Comparison of ENCODE assay signal across 8 cellular contexts in genomic region chr4:7192252-7193039, GRCh38. TPM values are rescaled to one million over a fixed set of nuclear protein-coding genes. Genes with fewer than 3 reads are reported as not detected.
DNase-seq lines count a peak whose midpoint lies in the region; ATAC-seq and TF ChIP-seq lines count a peak whose summit lies in the region.

Gene SORCS2, plus strand, starts transcription at chr4:7192538.

- peak; percentile 60 for ATAC-seq in GM18505 (IDR thresholded peaks at IDR 0.05; ENCODE audit: unreplicated experiment)
- ATAC-seq in GM21576 (IDR thresholded peaks at IDR 0.05; ENCODE audit: unreplicated experiment) = no peak

- DNase-seq in A673 (ENCODE audit: low spot score) (peak; percentile 77), NCI-H1105 (lab: John Stamatoyannopoulos, UW) (peak; percentile 55), lung microvascular endothelial cell (ENCODE audit: low read depth in 2 of 2) (peak; percentile 53 to 70)
- peak; percentile 36 for DNase-seq in activated CD4-positive, alpha-beta T cell treated with anti-CD3 and anti-CD28 coated beads, Interleukin-2, amount 10 ng/mL, durations not matched to agents 7 days and 5 days
- DNase-seq in stimulated activated CD4-positive, alpha-beta T cell treated with anti-CD3 and anti-CD28 coated beads, Interleukin-4, amount 100 ng/mL, for 48 hours (ENCODE audit: low read depth in 2 of 2) = peak; percentile 33 to 43

- peak within 1 kb of the TSS; percentile 25 for H3K4me3 ChIP-seq in A673 (ENCODE audit: low read depth, low read length, poor library complexity, severe bottlenecking)
- peak within 1 kb of the TSS; percentile 43 for H3K4me3 ChIP-seq in ectodermal cell (ENCODE audit: insufficient read depth, low read depth, low read length)

- no peaks in the 10 kb centered on the region for H3K36me3 Mint-ChIP-seq in activated CD4-positive, alpha-beta T cell treated with anti-CD3 and anti-CD28 coated beads, Interleukin-2, amount 10 ng/mL, durations not matched to agents 7 days and 5 days (ENCODE audit: low read depth)

- no peaks in the 10 kb centered on the region for H3K4me1 Mint-ChIP-seq in activated CD4-positive, alpha-beta T cell treated with anti-CD3 and anti-CD28 coated beads, Interleukin-2, amount 10 ng/mL, durations not matched to agents 7 days and 5 days

- CTCF ChIA-PET in A673 (lab: Charles Lee) = interaction anchor here (0.6 to 0.9 kb wide), 3 partner anchors 108 to 528 kb away, joined by 3 to 4 read pairs (median 4); no protein-coding TSS in a partner anchor
- CTCF ChIA-PET in activated CD4-positive, alpha-beta T cell treated with anti-CD3 and anti-CD28 coated beads, Interleukin-2, amount 10 ng/mL, durations not matched to agents 7 days and 5 days (lab: Charles Lee) = interaction anchor here (1.3 kb wide), 1 partner anchor 777 kb away, joined by 3 read pairs; no protein-coding TSS in a partner anchor

- peaks cover 37% of the 10 kb centered on the region for H3K27me3 Mint-ChIP-seq in activated CD4-positive, alpha-beta T cell treated with anti-CD3 and anti-CD28 coated beads, Interleukin-2, amount 10 ng/mL, durations not matched to agents 7 days and 5 days

- peak within 1 kb of the TSS; percentile 56 for H3K4me3 Mint-ChIP-seq in activated CD4-positive, alpha-beta T cell treated with anti-CD3 and anti-CD28 coated beads, Interleukin-2, amount 10 ng/mL, durations not matched to agents 7 days and 5 days

- POLR2A ChIA-PET in A673 (lab: Charles Lee; ENCODE audit: low non-redundant PET) = no interaction called here
- POLR2A ChIA-PET in activated CD4-positive, alpha-beta T cell treated with anti-CD3 and anti-CD28 coated beads, Interleukin-2, amount 10 ng/mL, durations not matched to agents 7 days and 5 days (lab: Charles Lee) = no interaction called here

- H3K36me3 ChIP-seq in A673 (ENCODE audit: insufficient read depth, low read length, poor library complexity, severe bottlenecking) (no peaks in the 10 kb centered on the region), ectodermal cell (ENCODE audit: control insufficient read depth, insufficient read depth, low read length) (no peaks in the 10 kb centered on the region)

- H3K4me1 ChIP-seq in A673 (ENCODE audit: insufficient read depth, low read length, poor library complexity, severe bottlenecking) = peaks cover 12% of the 10 kb centered on the region
- peaks cover 15% of the 10 kb centered on the region for H3K4me1 ChIP-seq in ectodermal cell (ENCODE audit: control insufficient read depth, insufficient read depth, low read length)

- H3K9me3 Mint-ChIP-seq in activated CD4-positive, alpha-beta T cell treated with anti-CD3 and anti-CD28 coated beads, Interleukin-2, amount 10 ng/mL, durations not matched to agents 7 days and 5 days = no peaks in the 10 kb centered on the region

- BruUV-seq in A673 (replicated peaks; lab: Mats Ljungman, UMichigan) = no TSS peak

- peak; percentile 54 for TF ChIP-seq CTCF in A673 (conservative IDR thresholded peaks at IDR 0.05; ENCODE audit: low read depth, low read length)

- no peak within 1 kb of the TSS for H3K27ac Mint-ChIP-seq in activated CD4-positive, alpha-beta T cell treated with anti-CD3 and anti-CD28 coated beads, Interleukin-2, amount 10 ng/mL, durations not matched to agents 7 days and 5 days

- H3K27me3 ChIP-seq in A673 (replicated peaks; ENCODE audit: insufficient read depth, low read depth, low read length, poor library complexity) (peaks cover 89% of the 10 kb centered on the region), ectodermal cell (ENCODE audit: control insufficient read depth, insufficient read depth, low read length, poor library complexity, severe bottlenecking) (peaks cover 66% of the 10 kb centered on the region)

- 0 to 1% methylated on average over 119 of the region's 119 CpGs for WGBS in ectodermal cell, 2 experiments

- no peak within 1 kb of the TSS for H3K27ac ChIP-seq in A673 (ENCODE audit: low read depth, low read length, poor library complexity, severe bottlenecking)
- H3K27ac ChIP-seq in ectodermal cell (ENCODE audit: insufficient read depth, low read depth, low read length, poor library complexity, severe bottlenecking) = no peak within 1 kb of the TSS

- intact Hi-C loops in A673 (cut with micrococcal nuclease; ENCODE audit: unreplicated experiment) = loop anchor here (1.0 to 5.0 kb wide), 3 partner anchors 104 to 527 kb away; no protein-coding TSS in a partner anchor

- no peak for TF ChIP-seq POLR2A in GM18505 (IDR thresholded peaks at IDR 0.05; ENCODE audit: borderline replicate concordance, extremely low read depth, insufficient read depth, insufficient read length)

- H3K9me3 ChIP-seq in A673 (ENCODE audit: low read depth, low read length, poor library complexity, severe bottlenecking) = no peaks in the 10 kb centered on the region
- no peaks in the 10 kb centered on the region for H3K9me3 ChIP-seq in ectodermal cell (ENCODE audit: control insufficient read depth, low read length)

RNA-seq across cellular contexts. Expression of gene SORCS2, which starts in this region (rescaled TPM):
- total RNA-seq in A673 (2021) = 0.04 and 0.06 TPM in 2 replicates
- total RNA-seq in activated CD4-positive, alpha-beta T cell treated with anti-CD3 and anti-CD28 coated beads, Interleukin-2, amount 10 ng/mL, durations not matched to agents 7 days and 5 days = not detected
- polyA plus RNA-seq in ectodermal cell (2013, experiment 1 of 4) = 6.7 TPM
- 14.6 TPM for polyA plus RNA-seq in ectodermal cell (2013, experiment 2 of 4)
- polyA plus RNA-seq in ectodermal cell (2013, experiment 3 of 4) = 7.1 TPM
- polyA plus RNA-seq in ectodermal cell (2013, experiment 4 of 4) = 9.0 TPM
- total RNA-seq in lung microvascular endothelial cell = under 0.01 TPM in 2 replicates

Comparison
In these comparisons a context has a peak if more than half of its experiments do, and no peak if none do; other contexts are left out.
1. Peak in DNase-seq and H3K4me3 ChIP-seq in A673; RNA of the gene not detected or under 1 TPM.
2. Peak in DNase-seq in activated CD4-positive, alpha-beta T cell treated with anti-CD3 and anti-CD28 coated beads, Interleukin-2, amount 10 ng/mL, durations not matched to agents 7 days and 5 days; RNA of the gene not detected or under 1 TPM.
3. Peak in DNase-seq in lung microvascular endothelial cell; RNA of the gene not detected or under 1 TPM.